Comparison of ENCODE assay signal across 8 cellular contexts in the genomic region with DNA sequence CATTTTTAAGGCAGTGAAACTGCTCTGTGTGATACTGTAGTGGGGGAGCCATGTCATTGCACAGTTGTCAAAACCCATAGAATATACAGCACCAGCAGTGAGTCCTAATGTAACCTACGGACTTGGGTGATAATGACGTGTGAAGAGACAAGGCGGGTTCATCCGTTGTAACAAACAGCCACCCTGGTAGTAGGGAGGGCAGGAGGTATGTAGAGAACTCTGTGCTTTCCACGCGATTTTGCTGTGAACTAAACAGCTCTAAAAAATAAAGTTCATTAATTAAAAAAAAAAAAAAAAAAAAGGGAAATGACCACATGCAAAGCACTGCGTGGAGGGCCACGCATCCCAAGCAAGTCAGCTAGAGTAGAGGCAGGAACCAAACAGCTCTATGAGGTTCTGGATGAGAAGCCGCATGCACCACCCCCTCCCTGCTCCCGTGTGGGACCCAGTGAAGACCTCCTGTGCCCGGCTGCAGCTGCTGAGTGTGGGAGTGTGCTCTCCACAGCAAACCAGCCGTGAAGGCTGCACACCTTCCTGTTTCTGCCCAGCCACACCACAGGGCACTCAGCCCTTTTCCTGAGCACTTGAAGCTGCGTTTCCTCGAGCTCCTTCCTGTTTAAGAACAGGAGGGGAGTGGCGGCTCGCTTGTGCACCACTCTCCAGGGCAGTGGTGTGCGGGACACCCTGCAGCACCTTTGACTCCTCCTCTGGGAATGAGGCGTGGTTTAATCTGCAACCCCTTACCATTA.
DNase-seq lines count a peak whose midpoint lies in the region; ATAC-seq and TF ChIP-seq lines count a peak whose summit lies in the region.

No MANE protein-coding gene starts in this region.

- no peaks in the 10 kb centered on the region for H3K27me3 Mint-ChIP-seq in CD4-positive, CD25-positive, alpha-beta regulatory T cell
- H3K27me3 Mint-ChIP-seq in HFFc6 (ENCODE audit: insufficient read depth), result no peaks in the 10 kb centered on the region; the same call in 1 of the 2 replicates

- H3K4me1 Mint-ChIP-seq in CD4-positive, CD25-positive, alpha-beta regulatory T cell, result peaks cover 27 to 92% (median 71%) of the 10 kb centered on the region in 4 donors
- peaks cover 46% of the 10 kb centered on the region for H3K4me1 Mint-ChIP-seq in HFFc6 (ENCODE audit: low read depth)

- peak; percentile 90 to 92 for ATAC-seq in CD4-positive, CD25-positive, alpha-beta regulatory T cell (ENCODE audit: low read depth in 2 of 2)
- ATAC-seq in GM19452 (IDR thresholded peaks at IDR 0.05; ENCODE audit: unreplicated experiment), result peak; percentile 61

- H3K27me3 ChIP-seq in CD4-positive, CD25-positive, alpha-beta regulatory T cell (ENCODE audit: control insufficient read depth, insufficient read depth, low read length), result no peaks in the 10 kb centered on the region
- H3K27me3 ChIP-seq in breast epithelium, result no peaks in the 10 kb centered on the region

- intact Hi-C loops in breast epithelium (cut with DNase I; ENCODE audit: low total_unique reads), result no loop called here

- no peak for TF ChIP-seq CTCF in HFFc6 (IDR thresholded peaks at IDR 0.05)
- no peak for TF ChIP-seq CTCF in breast epithelium (IDR thresholded peaks at IDR 0.05)

- H3K36me3 Mint-ChIP-seq in CD4-positive, CD25-positive, alpha-beta regulatory T cell, result peaks cover 3% of the 10 kb centered on the region
- H3K36me3 Mint-ChIP-seq in HFFc6 (ENCODE audit: low read depth), result no peaks in the 10 kb centered on the region

- peak overlapping the region; percentile 64 for H3K27ac ChIP-seq in CD4-positive, CD25-positive, alpha-beta regulatory T cell (ENCODE audit: insufficient read depth, low read length, poor library complexity, severe bottlenecking)
- H3K27ac ChIP-seq in breast epithelium, result no peak overlapping the region

- peak; percentile 13 to 83 (median 72) for DNase-seq in CD4-positive, CD25-positive, alpha-beta regulatory T cell
- peak; percentile 45 for DNase-seq in Jurkat, Clone E6-1 (ENCODE audit: low read depth, low spot score)
- DNase-seq in activated CD4-positive, alpha-beta T cell treated with anti-CD3 and anti-CD28 coated beads for 48 hours, result peak; percentile 36
- DNase-seq in kidney tubule cell (ENCODE audit: low spot score), result peak; percentile 72
- no peak for DNase-seq in HFFc6
- DNase-seq in NCI-H1105 (lab: John Stamatoyannopoulos, UW), result no peak
- DNase-seq in breast epithelium (ENCODE audit: low spot score in 2 of 2), result no peak

- no peak for TF ChIP-seq POLR2A in breast epithelium (IDR thresholded peaks at IDR 0.05)

- peak overlapping the region in 3 of 4 donors; percentile 75 to 84 (median 83) for H3K4me3 Mint-ChIP-seq in CD4-positive, CD25-positive, alpha-beta regulatory T cell
- no peak overlapping the region for H3K4me3 Mint-ChIP-seq in HFFc6

- peaks cover 88% of the 10 kb centered on the region for H3K4me1 ChIP-seq in CD4-positive, CD25-positive, alpha-beta regulatory T cell (ENCODE audit: control insufficient read depth, insufficient read depth, low read length, poor library complexity, severe bottlenecking)
- H3K4me1 ChIP-seq in breast epithelium, result no peaks in the 10 kb centered on the region

- H3K36me3 ChIP-seq in CD4-positive, CD25-positive, alpha-beta regulatory T cell (ENCODE audit: control insufficient read depth, insufficient read depth, low read length), result no peaks in the 10 kb centered on the region
- no peaks in the 10 kb centered on the region for H3K36me3 ChIP-seq in breast epithelium

- H3K9me3 ChIP-seq in CD4-positive, CD25-positive, alpha-beta regulatory T cell (ENCODE audit: control insufficient read depth in 2 of 2, low read length in 2 of 2), result no peaks in the 10 kb centered on the region
- no peaks in the 10 kb centered on the region for H3K9me3 ChIP-seq in breast epithelium

- no peaks in the 10 kb centered on the region for H3K9me3 Mint-ChIP-seq in CD4-positive, CD25-positive, alpha-beta regulatory T cell
- H3K9me3 Mint-ChIP-seq in HFFc6, result no peaks in the 10 kb centered on the region

- H3K4me3 ChIP-seq in CD4-positive, CD25-positive, alpha-beta regulatory T cell (ENCODE audit: low read depth, low read length), result peak overlapping the region; percentile 66
- peak overlapping the region; percentile 13 for H3K4me3 ChIP-seq in Jurkat, Clone E6-1 (ENCODE audit: low read length)
- H3K4me3 ChIP-seq in breast epithelium, result no peak overlapping the region

- peak overlapping the region; percentile 84 to 91 (median 90) for H3K27ac Mint-ChIP-seq in CD4-positive, CD25-positive, alpha-beta regulatory T cell
- H3K27ac Mint-ChIP-seq in HFFc6, result no peak overlapping the region

Comparison
In these comparisons a context has a peak if more than half of its experiments do, and no peak if none do; other contexts are left out.
1. DNase-seq: peak in CD4-positive, CD25-positive, alpha-beta regulatory T cell (3 of 3), Jurkat, Clone E6-1 (single experiment), activated CD4-positive, alpha-beta T cell treated with anti-CD3 and anti-CD28 coated beads for 48 hours (single experiment) and kidney tubule cell (single experiment); none in HFFc6 (single experiment), NCI-H1105 (single experiment) and breast epithelium (0 of 2).
2. H3K4me3 ChIP-seq: peak in CD4-positive, CD25-positive, alpha-beta regulatory T cell (single experiment) and Jurkat, Clone E6-1 (single experiment); none in breast epithelium (0 of 3).